ENCODE assay signal across 9 cellular contexts in the genomic region with DNA sequence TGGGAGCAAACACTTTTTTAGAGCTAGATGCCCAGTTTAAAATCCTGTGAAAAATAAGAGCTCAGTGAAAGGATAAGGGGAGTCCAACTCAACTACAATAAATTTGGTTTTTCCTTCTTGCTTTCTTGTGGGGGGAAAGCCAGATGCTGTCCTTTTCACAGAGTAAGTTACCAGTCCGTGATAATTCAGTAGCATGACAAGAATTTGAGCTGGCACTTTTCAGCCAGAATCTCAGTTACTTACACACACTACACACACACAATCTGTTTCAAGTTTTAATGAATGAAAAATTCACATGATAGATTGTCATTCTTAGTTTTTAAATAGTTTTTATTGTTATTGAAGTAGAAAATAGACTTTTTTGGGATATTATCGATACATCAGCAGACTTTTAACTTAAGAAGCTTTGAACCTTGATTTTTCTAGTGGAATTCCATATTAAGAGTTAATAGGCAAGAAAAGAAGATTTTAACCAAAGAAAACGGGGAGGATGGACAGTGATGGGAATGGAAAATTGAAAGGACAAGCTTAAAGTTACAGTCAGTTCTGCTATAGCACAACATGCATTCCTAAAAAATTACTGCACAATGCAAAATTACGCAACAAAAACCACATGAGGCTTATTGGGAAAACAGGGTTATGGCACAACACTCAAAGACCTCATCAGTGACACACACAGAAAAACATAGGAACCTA. TPM values are rescaled to one million over a fixed set of nuclear protein-coding genes. Genes with fewer than 3 reads are reported as not detected.
DNase-seq lines count a peak whose midpoint lies in the region; ATAC-seq lines count a peak whose summit lies in the region.
"Had no signal": no experiment of that assay in that cellular context is flagged by ENCODE, and none has a peak within 500 bp of the region (broad histone marks: within the 10 kb centered on the region; RNA-seq: fewer than 3 reads in every experiment).

No MANE protein-coding gene starts in this region.

- intact Hi-C loops in left cardiac atrium (cut with DNase I): no loop called here

- H3K27ac Mint-ChIP-seq in T-helper 2 cell treated with Interferon-gamma antibody and Interleukin-4, amounts not matched to agents 5 μg/mL and 100 μg/mL, for 36 hours: peak overlapping the region; percentile 72
- peak overlapping the region; percentile 4 for H3K27ac Mint-ChIP-seq in activated CD8-positive, alpha-beta T cell treated with anti-CD3 and anti-CD28 coated beads, Interleukin-2, amount 10 ng/mL, durations not matched to agents 7 days and 5 days
- H3K27ac Mint-ChIP-seq: B cell had no signal

- no peak overlapping the region for H3K4me3 Mint-ChIP-seq in T-helper 2 cell treated with Interferon-gamma antibody and Interleukin-4, amounts not matched to agents 5 μg/mL and 100 μg/mL, for 36 hours
- H3K4me3 Mint-ChIP-seq in activated CD8-positive, alpha-beta T cell treated with anti-CD3 and anti-CD28 coated beads, Interleukin-2, amount 10 ng/mL, durations not matched to agents 7 days and 5 days: no peak overlapping the region
- H3K4me3 Mint-ChIP-seq: B cell had no signal

- peaks cover 42% of the 10 kb centered on the region for H3K36me3 Mint-ChIP-seq in T-helper 2 cell treated with Interferon-gamma antibody and Interleukin-4, amounts not matched to agents 5 μg/mL and 100 μg/mL, for 36 hours (ENCODE audit: low read depth)
- H3K36me3 Mint-ChIP-seq in activated CD8-positive, alpha-beta T cell treated with anti-CD3 and anti-CD28 coated beads, Interleukin-2, amount 10 ng/mL, durations not matched to agents 7 days and 5 days (ENCODE audit: low read depth): peaks cover 54% of the 10 kb centered on the region

- no peak for ATAC-seq in activated CD8-positive, alpha-beta T cell treated with anti-CD3 and anti-CD28 coated beads, Interleukin-2, amount 10 ng/mL, durations not matched to agents 7 days and 5 days
- ATAC-seq in left cardiac atrium (peak; percentile 66), HG02885 (IDR thresholded peaks at IDR 0.05; ENCODE audit: poor library complexity, unreplicated experiment) (no peak)

- H3K9me3 Mint-ChIP-seq in T-helper 2 cell treated with Interferon-gamma antibody and Interleukin-4, amounts not matched to agents 5 μg/mL and 100 μg/mL, for 36 hours: no peaks in the 10 kb centered on the region
- no peaks in the 10 kb centered on the region for H3K9me3 Mint-ChIP-seq in activated CD8-positive, alpha-beta T cell treated with anti-CD3 and anti-CD28 coated beads, Interleukin-2, amount 10 ng/mL, durations not matched to agents 7 days and 5 days (ENCODE audit: insufficient read depth)

- POLR2A ChIA-PET in activated CD8-positive, alpha-beta T cell treated with anti-CD3 and anti-CD28 coated beads, Interleukin-2, amount 10 ng/mL, durations not matched to agents 7 days and 5 days (lab: Charles Lee): interaction anchor here (0.7 to 4.8 kb wide), 2 partner anchors 8 to 11 kb away, joined by 3 to 55 read pairs; no protein-coding TSS in a partner anchor

- H3K27me3 Mint-ChIP-seq in T-helper 2 cell treated with Interferon-gamma antibody and Interleukin-4, amounts not matched to agents 5 μg/mL and 100 μg/mL, for 36 hours (ENCODE audit: low read depth): no peaks in the 10 kb centered on the region
- H3K27me3 Mint-ChIP-seq in activated CD8-positive, alpha-beta T cell treated with anti-CD3 and anti-CD28 coated beads, Interleukin-2, amount 10 ng/mL, durations not matched to agents 7 days and 5 days (ENCODE audit: low read depth): no peaks in the 10 kb centered on the region
- H3K27me3 Mint-ChIP-seq: B cell had no signal

- no peak for DNase-seq in T-helper 2 cell treated with Interferon-gamma antibody and Interleukin-4, amounts not matched to agents 5 μg/mL and 100 μg/mL, for 36 hours (ENCODE audit: low spot score)
- no peak for DNase-seq in T-helper 2 cell
- no peak for DNase-seq in activated CD8-positive, alpha-beta T cell treated with anti-CD3 and anti-CD28 coated beads, Interleukin-2, amount 10 ng/mL, durations not matched to agents 7 days and 5 days
- DNase-seq in left cardiac atrium: no peak
- peak; percentile 94 for DNase-seq in stromal cell of bone marrow (ENCODE audit: low read depth)
- no peak for DNase-seq in nucleus accumbens (lab: John Stamatoyannopoulos, UW)
- DNase-seq in activated effector memory CD4-positive, alpha-beta T cell treated with anti-CD3 and anti-CD28 coated beads, Interleukin-2, amount 50 U/mL, for 16 hours: no peak

- CTCF ChIA-PET in activated CD8-positive, alpha-beta T cell treated with anti-CD3 and anti-CD28 coated beads, Interleukin-2, amount 10 ng/mL, durations not matched to agents 7 days and 5 days (lab: Charles Lee): interaction anchor here (1.9 to 10.1 kb wide), 3 partner anchors 12 to 47 kb away, joined by 5 to 220 read pairs (median 84); a partner anchor contains a TSS

- H3K4me1 Mint-ChIP-seq in T-helper 2 cell treated with Interferon-gamma antibody and Interleukin-4, amounts not matched to agents 5 μg/mL and 100 μg/mL, for 36 hours (ENCODE audit: low read depth): peaks cover 85% of the 10 kb centered on the region
- peaks cover 79% of the 10 kb centered on the region for H3K4me1 Mint-ChIP-seq in activated CD8-positive, alpha-beta T cell treated with anti-CD3 and anti-CD28 coated beads, Interleukin-2, amount 10 ng/mL, durations not matched to agents 7 days and 5 days (ENCODE audit: low read depth)

RNA-seq across cellular contexts. Expression of a gene that starts 47.0 kb away (rescaled TPM):
- total RNA-seq in activated CD8-positive, alpha-beta T cell treated with anti-CD3 and anti-CD28 coated beads, Interleukin-2, amount 10 ng/mL, durations not matched to agents 7 days and 5 days: 10 to 100 TPM; 81.2 to 86.3 TPM
- 10 to 100 TPM; 61.6 to 80.3 TPM for total RNA-seq in left cardiac atrium

Comparison
In these comparisons a context has a peak if more than half of its experiments do, and no peak if none do; other contexts are left out.
1. ATAC-seq: peak in left cardiac atrium (2 of 2); none in activated CD8-positive, alpha-beta T cell treated with anti-CD3 and anti-CD28 coated beads, Interleukin-2, amount 10 ng/mL, durations not matched to agents 7 days and 5 days (single experiment) and HG02885 (single experiment).